In the genomic region with DNA sequence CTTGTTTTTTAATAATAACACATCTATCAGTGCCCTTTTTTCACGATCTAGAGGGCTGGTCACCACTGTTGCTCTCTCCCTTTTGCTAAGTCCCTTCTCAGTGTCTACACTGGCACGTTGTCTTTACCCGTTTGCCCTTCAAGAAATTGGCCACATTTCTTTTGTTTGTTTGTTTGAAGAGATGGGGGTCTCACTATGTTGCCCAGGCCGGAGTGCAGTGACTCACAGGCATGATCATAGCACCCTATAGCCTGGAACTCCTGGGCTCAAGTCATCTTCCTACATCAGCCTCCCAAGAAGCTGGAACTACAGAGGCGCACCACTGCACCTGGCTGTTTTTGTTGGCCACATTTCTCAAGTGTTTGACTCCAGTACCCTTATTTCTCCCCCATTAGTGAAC, we compare ENCODE assay signal across 15 cellular contexts.
A peak's percentile ranks its signal among the peaks of the same experiment; 100 is the strongest.
DNase-seq lines count a peak whose midpoint lies in the region; ATAC-seq and TF ChIP-seq lines count a peak whose summit lies in the region.
"Had no signal": no experiment of that assay in that cellular context is flagged by ENCODE, and none has a peak within 500 bp of the region (broad histone marks: within the 10 kb centered on the region; RNA-seq: fewer than 3 reads in every experiment).

No MANE protein-coding gene starts in this region.

- H3K27me3 Mint-ChIP-seq in GM23338 (ENCODE audit: insufficient read depth, low read depth, poor library complexity) (no peaks in the 10 kb centered on the region), nephron progenitor cell (ENCODE audit: low read depth, poor library complexity) (peaks cover 3% of the 10 kb centered on the region)

- H3K27ac Mint-ChIP-seq in GM23338 (no peak overlapping the region), nephron progenitor cell (peak overlapping the region; percentile 21)
- H3K27ac Mint-ChIP-seq: CD4-positive, alpha-beta memory T cell had no signal

- no peak for TF ChIP-seq EP300 in transverse colon (IDR thresholded peaks at IDR 0.05; ENCODE audit: low read depth)

- peak overlapping the region; percentile 28 for H3K9ac ChIP-seq in SK-N-MC (ENCODE audit: insufficient read length)
- H3K9ac ChIP-seq: GM23248 had no signal

- no peaks in the 10 kb centered on the region for H3K36me3 ChIP-seq in GM23338 (ENCODE audit: insufficient read depth)
- H3K36me3 ChIP-seq in SK-N-MC (ENCODE audit: insufficient read depth, low read length) = no peaks in the 10 kb centered on the region
- H3K36me3 ChIP-seq in transverse colon = no peaks in the 10 kb centered on the region
- H3K36me3 ChIP-seq: HAP-1 had no signal

- H3K4me2 ChIP-seq in GM23338 = peak overlapping the region; percentile 48; the same call in 1 of the 2 replicates

- no peak overlapping the region for H2AFZ ChIP-seq in GM23338
- H2AFZ ChIP-seq: GM23248 had no signal

- intact Hi-C loops in transverse colon (cut with DNase I; ENCODE audit: low total_unique reads) = no loop called here

- TF ChIP-seq CTCF in GM23338 (conservative IDR thresholded peaks at IDR 0.05; ENCODE audit: low read depth in 2 of 2) = no peak
- TF ChIP-seq CTCF in nephron progenitor cell (IDR thresholded peaks at IDR 0.05) = no peak
- no peak for TF ChIP-seq CTCF in transverse colon (IDR thresholded peaks at IDR 0.05)

- H3K9me3 ChIP-seq in SK-N-MC (ENCODE audit: low read depth, low read length) (no peaks in the 10 kb centered on the region), transverse colon (no peaks in the 10 kb centered on the region)
- H3K9me3 ChIP-seq: HAP-1 had no signal

- H3K9me3 Mint-ChIP-seq in GM23338 (no peaks in the 10 kb centered on the region; the same call in 2 of the 3 replicates), nephron progenitor cell (no peaks in the 10 kb centered on the region)

- 78 to 87% methylated on average over 3 to 5 of the region's 5 CpGs for WGBS in transverse colon (ENCODE audit: low coverage in 1 of 2), 2 donors

- H3K4me1 ChIP-seq in GM23338 (ENCODE audit: insufficient read depth) (peaks cover 42% of the 10 kb centered on the region), transverse colon (peaks cover 0 to 21% (median 9%) of the 10 kb centered on the region in 4 donors)

- ATAC-seq in GM23338 = no peak

- H3K9me2 ChIP-seq in GM23338 (ENCODE audit: insufficient read depth) = peaks cover 3% of the 10 kb centered on the region; the same call in 1 of the 2 replicates

- DNase-seq in GM23338 (ENCODE audit: low spot score) (no peak), SK-N-MC (ENCODE audit: low read depth, low spot score) (no peak), kidney tubule cell (ENCODE audit: low spot score) (peak; percentile 8), nephron progenitor cell (no peak), NOMO-1 treated with DMSO at 0.1 percent for 48 hours (lab: John Stamatoyannopoulos, UW; ENCODE audit: unreplicated experiment) (no peak), transverse colon (no peak)
- DNase-seq in activated naive CD4-positive, alpha-beta T cell treated with Interleukin-2 at 50 U/mL for 16 hours = no peak
- no peak for DNase-seq in effector CD4-positive, alpha-beta T cell
- DNase-seq: C1 segment of cervical spinal cord; CD4-positive, alpha-beta memory T cell; COR-L47; DMS153; DND-41; GM23248 had no signal

- in situ Hi-C loops in transverse colon (cut with MboI; ENCODE audit: low pct_ligation_motif_present in 1 of 4, low pct_unique_long_range_greater_than_20kb in 1 of 4, low sequenced_read_pairs in 3 of 4) = no loop called here

- H3K79me2 ChIP-seq in GM23338 (replicated peaks; ENCODE audit: insufficient read depth) = no peaks in the 10 kb centered on the region

- peaks cover 42% of the 10 kb centered on the region for H3K4me1 Mint-ChIP-seq in GM23338
- H3K4me1 Mint-ChIP-seq in nephron progenitor cell = peaks cover 55% of the 10 kb centered on the region
- H3K4me1 Mint-ChIP-seq: CD4-positive, alpha-beta memory T cell had no signal

- H3K4me3 ChIP-seq in GM23338 (no peak overlapping the region), SK-N-MC (no peak overlapping the region), transverse colon (no peak overlapping the region)
- H3K4me3 ChIP-seq: GM23248, HAP-1 had no signal

- H4K20me1 ChIP-seq in GM23338 (replicated peaks; ENCODE audit: insufficient read depth) = no peaks in the 10 kb centered on the region

- no peaks in the 10 kb centered on the region for H3K27me3 ChIP-seq in GM23338 (ENCODE audit: insufficient read depth)
- H3K27me3 ChIP-seq in transverse colon = no peaks in the 10 kb centered on the region

- H3K27ac ChIP-seq in GM23338 (ENCODE audit: low read depth) = no peak overlapping the region
- H3K27ac ChIP-seq in SK-N-MC = no peak overlapping the region
- H3K27ac ChIP-seq in transverse colon = no peak overlapping the region
- H3K27ac ChIP-seq: GM23248 had no signal

- no peak overlapping the region for H3K4me3 Mint-ChIP-seq in GM23338
- H3K4me3 Mint-ChIP-seq in nephron progenitor cell = no peak overlapping the region
- H3K4me3 Mint-ChIP-seq: CD4-positive, alpha-beta memory T cell had no signal

- no peak for TF ChIP-seq POLR2A in transverse colon (IDR thresholded peaks at IDR 0.05)

- H3K36me3 Mint-ChIP-seq in GM23338 (ENCODE audit: low read depth) = no peaks in the 10 kb centered on the region
- H3K36me3 Mint-ChIP-seq in nephron progenitor cell (ENCODE audit: low read depth) = peaks cover 23% of the 10 kb centered on the region
- H3K36me3 Mint-ChIP-seq: CD4-positive, alpha-beta memory T cell had no signal

- H3F3A ChIP-seq in GM23338 (replicated peaks; ENCODE audit: low read depth) = no peaks in the 10 kb centered on the region

TF ChIP-seq in GM23338, 12 proteins besides CTCF, POLR2A, EP300 and RAD21 (continues in another document):
- no peak for TF ChIP-seq EZH2 (IDR thresholded peaks at IDR 0.05; ENCODE audit: low read depth, unreplicated experiment)
- TF ChIP-seq, protein P1, sequence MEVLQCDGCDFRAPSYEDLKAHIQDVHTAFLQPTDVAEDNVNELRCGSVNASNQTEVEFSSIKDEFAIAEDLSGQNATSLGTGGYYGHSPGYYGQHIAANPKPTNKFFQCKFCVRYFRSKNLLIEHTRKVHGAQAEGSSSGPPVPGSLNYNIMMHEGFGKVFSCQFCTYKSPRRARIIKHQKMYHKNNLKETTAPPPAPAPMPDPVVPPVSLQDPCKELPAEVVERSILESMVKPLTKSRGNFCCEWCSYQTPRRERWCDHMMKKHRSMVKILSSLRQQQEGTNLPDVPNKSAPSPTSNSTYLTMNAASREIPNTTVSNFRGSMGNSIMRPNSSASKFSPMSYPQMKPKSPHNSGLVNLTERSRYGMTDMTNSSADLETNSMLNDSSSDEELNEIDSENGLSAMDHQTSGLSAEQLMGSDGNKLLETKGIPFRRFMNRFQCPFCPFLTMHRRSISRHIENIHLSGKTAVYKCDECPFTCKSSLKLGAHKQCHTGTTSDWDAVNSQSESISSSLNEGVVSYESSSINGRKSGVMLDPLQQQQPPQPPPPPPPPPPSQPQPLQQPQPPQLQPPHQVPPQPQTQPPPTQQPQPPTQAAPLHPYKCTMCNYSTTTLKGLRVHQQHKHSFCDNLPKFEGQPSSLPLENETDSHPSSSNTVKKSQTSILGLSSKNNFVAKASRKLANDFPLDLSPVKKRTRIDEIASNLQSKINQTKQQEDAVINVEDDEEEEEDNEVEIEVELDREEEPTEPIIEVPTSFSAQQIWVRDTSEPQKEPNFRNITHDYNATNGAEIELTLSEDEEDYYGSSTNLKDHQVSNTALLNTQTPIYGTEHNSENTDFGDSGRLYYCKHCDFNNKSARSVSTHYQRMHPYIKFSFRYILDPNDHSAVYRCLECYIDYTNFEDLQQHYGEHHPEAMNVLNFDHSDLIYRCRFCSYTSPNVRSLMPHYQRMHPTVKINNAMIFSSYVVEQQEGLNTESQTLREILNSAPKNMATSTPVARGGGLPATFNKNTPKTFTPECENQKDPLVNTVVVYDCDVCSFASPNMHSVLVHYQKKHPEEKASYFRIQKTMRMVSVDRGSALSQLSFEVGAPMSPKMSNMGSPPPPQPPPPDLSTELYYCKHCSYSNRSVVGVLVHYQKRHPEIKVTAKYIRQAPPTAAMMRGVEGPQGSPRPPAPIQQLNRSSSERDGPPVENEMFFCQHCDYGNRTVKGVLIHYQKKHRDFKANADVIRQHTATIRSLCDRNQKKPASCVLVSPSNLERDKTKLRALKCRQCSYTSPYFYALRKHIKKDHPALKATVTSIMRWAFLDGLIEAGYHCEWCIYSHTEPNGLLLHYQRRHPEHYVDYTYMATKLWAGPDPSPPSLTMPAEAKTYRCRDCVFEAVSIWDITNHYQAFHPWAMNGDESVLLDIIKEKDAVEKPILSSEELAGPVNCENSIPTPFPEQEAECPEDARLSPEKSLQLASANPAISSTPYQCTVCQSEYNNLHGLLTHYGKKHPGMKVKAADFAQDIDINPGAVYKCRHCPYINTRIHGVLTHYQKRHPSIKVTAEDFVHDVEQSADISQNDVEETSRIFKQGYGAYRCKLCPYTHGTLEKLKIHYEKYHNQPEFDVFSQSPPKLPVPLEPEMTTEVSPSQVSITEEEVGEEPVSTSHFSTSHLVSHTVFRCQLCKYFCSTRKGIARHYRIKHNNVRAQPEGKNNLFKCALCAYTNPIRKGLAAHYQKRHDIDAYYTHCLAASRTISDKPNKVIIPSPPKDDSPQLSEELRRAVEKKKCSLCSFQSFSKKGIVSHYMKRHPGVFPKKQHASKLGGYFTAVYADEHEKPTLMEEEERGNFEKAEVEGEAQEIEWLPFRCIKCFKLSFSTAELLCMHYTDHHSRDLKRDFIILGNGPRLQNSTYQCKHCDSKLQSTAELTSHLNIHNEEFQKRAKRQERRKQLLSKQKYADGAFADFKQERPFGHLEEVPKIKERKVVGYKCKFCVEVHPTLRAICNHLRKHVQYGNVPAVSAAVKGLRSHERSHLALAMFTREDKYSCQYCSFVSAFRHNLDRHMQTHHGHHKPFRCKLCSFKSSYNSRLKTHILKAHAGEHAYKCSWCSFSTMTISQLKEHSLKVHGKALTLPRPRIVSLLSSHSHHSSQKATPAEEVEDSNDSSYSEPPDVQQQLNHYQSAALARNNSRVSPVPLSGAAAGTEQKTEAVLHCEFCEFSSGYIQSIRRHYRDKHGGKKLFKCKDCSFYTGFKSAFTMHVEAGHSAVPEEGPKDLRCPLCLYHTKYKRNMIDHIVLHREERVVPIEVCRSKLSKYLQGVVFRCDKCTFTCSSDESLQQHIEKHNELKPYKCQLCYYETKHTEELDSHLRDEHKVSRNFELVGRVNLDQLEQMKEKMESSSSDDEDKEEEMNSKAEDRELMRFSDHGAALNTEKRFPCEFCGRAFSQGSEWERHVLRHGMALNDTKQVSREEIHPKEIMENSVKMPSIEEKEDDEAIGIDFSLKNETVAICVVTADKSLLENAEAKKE (CRISPR knock-in tag; IDR thresholded peaks at IDR 0.05) = no peak
- TF ChIP-seq EZH2phosphoT487 (IDR thresholded peaks at IDR 0.05; ENCODE audit: unreplicated experiment) = no peak
- TF ChIP-seq STAT1 (IDR thresholded peaks at IDR 0.05; ENCODE audit: unreplicated experiment) = no peak
- TF ChIP-seq POLR2AphosphoS5 (IDR thresholded peaks at IDR 0.05; ENCODE audit: low read depth) = no peak
